In genomic region chr16:30582611-30583340, GRCh38 we compare ENCODE assay signal across 17 cellular contexts.
"Had no signal": no experiment of that assay in that cellular context is flagged by ENCODE, and none has a peak within 500 bp of the region (broad histone marks: within the 10 kb centered on the region; RNA-seq: fewer than 3 reads in every experiment).

No MANE protein-coding gene starts in this region.

- DNase-seq: activated CD4-positive, alpha-beta T cell treated with anti-CD3 and anti-CD28 coated beads, Interleukin-2, amount 50 U/mL, for 1 hour; activated CD8-positive, alpha-beta memory T cell treated with anti-CD3 and anti-CD28 coated beads, Interleukin-2, amount 50 U/mL, for 48 hours; activated gamma-delta T cell; activated naive CD8-positive, alpha-beta T cell treated with anti-CD3 and anti-CD28 coated beads for 36 hours; activated T-cell treated with anti-CD3 and anti-CD28 coated beads, Interleukin-2, amount 50 U/mL, for 72 hours; amniotic stem cell; effector CD8-positive, alpha-beta T cell; naive B cell; spleen; stimulated activated naive CD4-positive, alpha-beta T cell treated with Interleukin-2 at 50 U/mL for 16 hours; T-cell; T1000; thyroid gland had no signal

- H2AFZ ChIP-seq: parathyroid adenoma had no signal

- H3K4me3 Mint-ChIP-seq: activated T-cell treated with anti-CD3 and anti-CD28 coated beads, Interleukin-2, amount 50 U/mL, for 72 hours; memory B cell had no signal

- H3K4me3 ChIP-seq: esophagus muscularis mucosa, gastroesophageal sphincter, spleen, thyroid gland had no signal

- H3K27me3 Mint-ChIP-seq: activated naive CD8-positive, alpha-beta T cell treated with anti-CD3 and anti-CD28 coated beads for 36 hours; memory B cell; naive B cell; T-cell had no signal

- ATAC-seq: activated T-cell treated with anti-CD3 and anti-CD28 coated beads, Interleukin-2, amount 50 U/mL, for 72 hours; gastroesophageal sphincter; T-cell had no signal

- H3K27me3 ChIP-seq: esophagus muscularis mucosa, gastroesophageal sphincter, spleen, thyroid gland had no signal

- H3K9me3 ChIP-seq: esophagus muscularis mucosa, gastroesophageal sphincter, spleen, thyroid gland had no signal

- H3K27ac Mint-ChIP-seq: activated naive CD8-positive, alpha-beta T cell treated with anti-CD3 and anti-CD28 coated beads for 36 hours; activated T-cell treated with anti-CD3 and anti-CD28 coated beads, Interleukin-2, amount 50 U/mL, for 72 hours; memory B cell; T-cell had no signal

- H3K9me3 Mint-ChIP-seq: activated naive CD8-positive, alpha-beta T cell treated with anti-CD3 and anti-CD28 coated beads for 36 hours; activated T-cell treated with anti-CD3 and anti-CD28 coated beads, Interleukin-2, amount 50 U/mL, for 72 hours; memory B cell; naive B cell; T-cell had no signal

- H3K9ac ChIP-seq: parathyroid adenoma had no signal
